In genomic region chr5:142925795-142926194, GRCh38 we compare ENCODE assay signal across 10 cellular contexts.
DNase-seq lines count a peak whose midpoint lies in the region; ATAC-seq and TF ChIP-seq lines count a peak whose summit lies in the region.
"Had no signal": no experiment of that assay in that cellular context is flagged by ENCODE, and none has a peak within 500 bp of the region (broad histone marks: within the 10 kb centered on the region; RNA-seq: fewer than 3 reads in every experiment).

No MANE protein-coding gene starts in this region.

- no peak for ATAC-seq in GM18870 (IDR thresholded peaks at IDR 0.05; ENCODE audit: unreplicated experiment)

- H3K4me3 ChIP-seq in mammary epithelial cell (replicated peaks in 1 of 3; ENCODE audit: insufficient read depth in 1 of 3, low read depth in 2 of 3, low read length in 3 of 3): no peak overlapping the region
- no peak overlapping the region for H3K4me3 ChIP-seq in transverse colon
- H3K4me3 ChIP-seq: suprapubic skin had no signal

- intact Hi-C loops in mammary epithelial cell (cut with micrococcal nuclease) (loop anchor here (2.0 to 10.0 kb wide), 4 partner anchors 39 to 1043 kb away; no protein-coding TSS in a partner anchor), transverse colon (cut with DNase I; ENCODE audit: low total_unique reads) (loop anchor here (10.0 kb wide), 1 partner anchor 899 kb away; no protein-coding TSS in a partner anchor)

- in situ Hi-C loops in mammary epithelial cell (cut with MboI; ENCODE audit: low sequenced_read_pairs in 2 of 2): loop anchor here in 1 of 2 donors (10.0 kb wide), 1 partner anchor 79 kb away; no protein-coding TSS in a partner anchor
- in situ Hi-C loops in transverse colon (cut with MboI; ENCODE audit: low pct_ligation_motif_present in 1 of 4, low pct_unique_long_range_greater_than_20kb in 1 of 4, low sequenced_read_pairs in 3 of 4): loop anchor here in 1 of 4 donors (10.0 kb wide), 1 partner anchor 899 kb away; no protein-coding TSS in a partner anchor

- peak overlapping the region; percentile 45 for H3K4me2 ChIP-seq in mammary epithelial cell (ENCODE audit: insufficient read depth, low read depth, low read length)

- H3K9ac ChIP-seq in mammary epithelial cell (ENCODE audit: insufficient read depth, low read length): no peak overlapping the region

- no peaks in the 10 kb centered on the region for H3K79me2 ChIP-seq in mammary epithelial cell (ENCODE audit: insufficient read depth, low read length)

- dilution Hi-C loops in mammary epithelial cell (cut with HindIII; ENCODE audit: low sequenced_read_pairs): no loop called here

- peaks cover 14% of the 10 kb centered on the region for H3K4me1 ChIP-seq in mammary epithelial cell (ENCODE audit: insufficient read depth, low read length)
- peaks cover 0 to 18% (median 2%) of the 10 kb centered on the region in 4 donors for H3K4me1 ChIP-seq in transverse colon

- peak overlapping the region; percentile 54 for H2AFZ ChIP-seq in mammary epithelial cell (ENCODE audit: low read depth, low read length)

- BruUV-seq in mammary epithelial cell (replicated peaks; lab: Mats Ljungman, UMichigan): no TSS peak

- no peak for TF ChIP-seq EP300 in transverse colon (IDR thresholded peaks at IDR 0.05; ENCODE audit: low read depth)

- H3K36me3 ChIP-seq in mammary epithelial cell (ENCODE audit: insufficient read depth, low read length) (no peaks in the 10 kb centered on the region), transverse colon (no peaks in the 10 kb centered on the region)
- H3K36me3 ChIP-seq: suprapubic skin had no signal

- H4K20me1 ChIP-seq in mammary epithelial cell (ENCODE audit: insufficient read depth, low read length): no peaks in the 10 kb centered on the region

- CTCF ChIA-PET in mammary epithelial cell (lab: Charles Lee; ENCODE audit: low non-redundant PET): no interaction called here

- TF ChIP-seq POLR2A in transverse colon (IDR thresholded peaks at IDR 0.05): no peak

- no peaks in the 10 kb centered on the region for H3K9me3 ChIP-seq in mammary epithelial cell (replicated peaks; ENCODE audit: insufficient read depth, low read length)
- no peaks in the 10 kb centered on the region for H3K9me3 ChIP-seq in transverse colon
- H3K9me3 ChIP-seq: suprapubic skin had no signal

- no peaks in the 10 kb centered on the region for H3K27me3 ChIP-seq in mammary epithelial cell (ENCODE audit: insufficient read depth, low read length)
- H3K27me3 ChIP-seq in transverse colon: no peaks in the 10 kb centered on the region
- H3K27me3 ChIP-seq: suprapubic skin had no signal

- WGBS in mammary epithelial cell (ENCODE audit: low coverage, missing lambda C conversion rate): 4% methylated on average over 3 of the region's 3 CpGs
- WGBS in transverse colon (ENCODE audit: low coverage in 1 of 2), 2 donors: 14 to 36% methylated on average over 1 to 3 of the region's 3 CpGs

- TF ChIP-seq CTCF in mammary epithelial cell (conservative IDR thresholded peaks at IDR 0.05 in 1 of 2, IDR thresholded peaks at IDR 0.05 in 1 of 2; ENCODE audit: extremely low read depth in 1 of 2, insufficient read depth in 1 of 2, low read depth in 1 of 2, low read length in 2 of 2) (no peak), transverse colon (IDR thresholded peaks at IDR 0.05) (no peak)

- DNase-seq in HT-29 (ENCODE audit: low spot score): peak; percentile 37
- peak; percentile 77 for DNase-seq in mammary epithelial cell
- DNase-seq in kidney tubule cell (ENCODE audit: low spot score): peak; percentile 51
- DNase-seq in transverse colon: no peak
- DNase-seq in NCI-H146 (lab: John Stamatoyannopoulos, UW): no peak
- no peak for DNase-seq in SW480 (ENCODE audit: low spot score)
- no peak for DNase-seq in NOMO-1 treated with DMSO at 0.1 percent for 48 hours (lab: John Stamatoyannopoulos, UW; ENCODE audit: unreplicated experiment)
- DNase-seq: activated CD8-positive, alpha-beta memory T cell treated with anti-CD3 and anti-CD28 coated beads, Interleukin-2, amount 50 U/mL, for 4 hours had no signal

- H3K27ac ChIP-seq in mammary epithelial cell (ENCODE audit: insufficient read depth, low read depth, low read length) (no peak overlapping the region), transverse colon (peak overlapping the region in 3 of 4 donors; percentile 8 to 44 (median 15))
- H3K27ac ChIP-seq: suprapubic skin had no signal

Comparison
In these comparisons a context has a peak if more than half of its experiments do, and no peak if none do; other contexts are left out.
1. DNase-seq: peak in HT-29 (single experiment), mammary epithelial cell (single experiment) and kidney tubule cell (single experiment); none in transverse colon (single experiment), NCI-H146 (single experiment), SW480 (single experiment) and NOMO-1 treated with DMSO at 0.1 percent for 48 hours (single experiment).